ENCODE assay signal across 8 cellular contexts in the genomic region with DNA sequence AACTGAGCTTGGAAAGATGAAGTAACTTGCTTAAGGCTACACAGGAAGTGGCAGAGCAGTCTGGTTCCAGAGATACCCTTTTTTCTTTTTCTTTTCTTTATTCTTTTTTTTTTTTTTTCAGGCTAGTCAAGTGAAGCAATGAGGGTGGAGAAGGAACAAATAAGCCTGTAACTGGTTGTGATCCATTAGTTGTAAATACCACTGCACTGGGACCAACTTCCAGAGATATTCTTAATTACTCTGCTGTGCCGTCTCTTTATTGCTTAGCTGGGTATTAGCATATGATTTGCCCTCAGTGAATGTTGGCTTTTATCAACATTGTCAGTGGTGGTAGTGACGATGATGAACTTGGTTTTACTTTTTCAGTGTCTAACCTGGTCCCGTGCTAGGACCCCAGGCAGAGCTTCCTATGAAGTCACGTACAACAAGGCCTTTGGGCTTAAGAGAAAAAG. TPM values are rescaled to one million over a fixed set of nuclear protein-coding genes. Genes with fewer than 3 reads are reported as not detected.
DNase-seq lines count a peak whose midpoint lies in the region; ATAC-seq and TF ChIP-seq lines count a peak whose summit lies in the region.

No MANE protein-coding gene starts in this region.

- H3K4ac ChIP-seq in mesenchymal stem cell (ENCODE audit: low read depth in 1 of 2, low read length in 2 of 2) = no peak overlapping the region

- H3K27ac Mint-ChIP-seq in activated T-helper 1 cell treated with anti-CD3 and anti-CD28 coated beads, Interleukin-12 subunit alpha, Interleukin-12 subunit beta, Interleukin-2, Interleukin-4 antibody, amounts not matched to agents 30 ng/mL and 10 ng/mL and 1 ng/mL, durations not matched to agents 14 hours and 24 hours and 36 hours = peak overlapping the region; percentile 80

- H2AK5ac ChIP-seq in mesenchymal stem cell (ENCODE audit: low read length, severe bottlenecking) = peak overlapping the region; percentile 8

- no peaks in the 10 kb centered on the region for H3K36me3 ChIP-seq in cardiac muscle cell
- no peaks in the 10 kb centered on the region for H3K36me3 ChIP-seq in mesenchymal stem cell (ENCODE audit: control insufficient read depth in 1 of 2, insufficient read depth in 2 of 2, low read depth in 1 of 2, low read length in 2 of 2)

- H3K4me3 ChIP-seq in cardiac muscle cell (no peak overlapping the region), mesenchymal stem cell (ENCODE audit: insufficient read depth in 1 of 2, low read depth in 1 of 2, low read length in 2 of 2) (no peak overlapping the region)

- H3K14ac ChIP-seq in mesenchymal stem cell (ENCODE audit: low read length in 2 of 2) = no peak overlapping the region

- peaks cover 22% of the 10 kb centered on the region for H3K36me3 Mint-ChIP-seq in activated T-helper 1 cell treated with anti-CD3 and anti-CD28 coated beads, Interleukin-12 subunit alpha, Interleukin-12 subunit beta, Interleukin-2, Interleukin-4 antibody, amounts not matched to agents 30 ng/mL and 10 ng/mL and 1 ng/mL, durations not matched to agents 14 hours and 24 hours and 36 hours (ENCODE audit: low read depth)

- H2BK120ac ChIP-seq in mesenchymal stem cell (ENCODE audit: low read depth, low read length) = no peak overlapping the region

- intact Hi-C loops in Right ventricle myocardium inferior (cut with DNase I) = no loop called here
- intact Hi-C loops in activated T-helper 1 cell treated with anti-CD3 and anti-CD28 coated beads, Interleukin-12 subunit alpha, Interleukin-12 subunit beta, Interleukin-2, Interleukin-4 antibody, amounts not matched to agents 30 ng/mL and 10 ng/mL and 1 ng/mL, durations not matched to agents 14 hours and 24 hours and 36 hours (cut with micrococcal nuclease) = loop anchor here (1.0 kb wide), 1 partner anchor 133 kb away; no protein-coding TSS in a partner anchor

- H3K9me3 ChIP-seq in cardiac muscle cell (ENCODE audit: low read depth) (no peaks in the 10 kb centered on the region), mesenchymal stem cell (ENCODE audit: control insufficient read depth, low read length) (no peaks in the 10 kb centered on the region)

- H2AFZ ChIP-seq in mesenchymal stem cell (ENCODE audit: low read depth, low read length) = no peak overlapping the region

- H2BK15ac ChIP-seq in mesenchymal stem cell (ENCODE audit: low read depth, poor library complexity, severe bottlenecking) = no peak overlapping the region

- peaks cover 3% of the 10 kb centered on the region for H3K79me1 ChIP-seq in mesenchymal stem cell (replicated peaks; ENCODE audit: low read length, poor library complexity, severe bottlenecking)

- H2BK5ac ChIP-seq in mesenchymal stem cell (ENCODE audit: low read depth, low read length, poor library complexity, severe bottlenecking) = no peak overlapping the region

- H3K27me3 ChIP-seq in cardiac muscle cell (no peaks in the 10 kb centered on the region), mesenchymal stem cell (ENCODE audit: control insufficient read depth in 1 of 2, insufficient read depth in 1 of 2, low read length in 2 of 2) (no peaks in the 10 kb centered on the region)

- H3K4me1 ChIP-seq in cardiac muscle cell (ENCODE audit: low read depth) = peaks cover 20% of the 10 kb centered on the region
- peaks cover 2% of the 10 kb centered on the region for H3K4me1 ChIP-seq in mesenchymal stem cell (ENCODE audit: control insufficient read depth, insufficient read depth, low read depth, low read length)

- H3K27ac ChIP-seq in cardiac muscle cell (peak overlapping the region; percentile 82), mesenchymal stem cell (ENCODE audit: low read length, poor library complexity, severe bottlenecking) (peak overlapping the region; percentile 62)

- H3K9ac ChIP-seq in mesenchymal stem cell (ENCODE audit: low read length) = peak overlapping the region; percentile 23

- H3K4me3 Mint-ChIP-seq in activated T-helper 1 cell treated with anti-CD3 and anti-CD28 coated beads, Interleukin-12 subunit alpha, Interleukin-12 subunit beta, Interleukin-2, Interleukin-4 antibody, amounts not matched to agents 30 ng/mL and 10 ng/mL and 1 ng/mL, durations not matched to agents 14 hours and 24 hours and 36 hours = peak overlapping the region; percentile 77

- 74% methylated on average over 3 of the region's 4 CpGs for WGBS in mesenchymal stem cell

- no peaks in the 10 kb centered on the region for H3K9me3 Mint-ChIP-seq in activated T-helper 1 cell treated with anti-CD3 and anti-CD28 coated beads, Interleukin-12 subunit alpha, Interleukin-12 subunit beta, Interleukin-2, Interleukin-4 antibody, amounts not matched to agents 30 ng/mL and 10 ng/mL and 1 ng/mL, durations not matched to agents 14 hours and 24 hours and 36 hours

- H3K23ac ChIP-seq in mesenchymal stem cell (ENCODE audit: low read length in 2 of 2) = no peak overlapping the region

- H4K8ac ChIP-seq in mesenchymal stem cell (ENCODE audit: low read length) = no peak overlapping the region

- H3K4me2 ChIP-seq in mesenchymal stem cell (ENCODE audit: low read length, poor library complexity, severe bottlenecking) = no peak overlapping the region

- H4K91ac ChIP-seq in mesenchymal stem cell (ENCODE audit: low read length) = no peak overlapping the region

- H3K27me3 Mint-ChIP-seq in activated T-helper 1 cell treated with anti-CD3 and anti-CD28 coated beads, Interleukin-12 subunit alpha, Interleukin-12 subunit beta, Interleukin-2, Interleukin-4 antibody, amounts not matched to agents 30 ng/mL and 10 ng/mL and 1 ng/mL, durations not matched to agents 14 hours and 24 hours and 36 hours (ENCODE audit: insufficient read depth) = no peaks in the 10 kb centered on the region

- DNase-seq in cardiac muscle cell (ENCODE audit: low read depth in 1 of 2, low spot score in 1 of 2) = no peak
- DNase-seq in Right ventricle myocardium inferior (ENCODE audit: missing footprints) = no peak
- no peak for DNase-seq in activated T-helper 1 cell treated with anti-CD3 and anti-CD28 coated beads, Interleukin-12 subunit alpha, Interleukin-12 subunit beta, Interleukin-2, Interleukin-4 antibody, amounts not matched to agents 30 ng/mL and 10 ng/mL and 1 ng/mL, durations not matched to agents 14 hours and 24 hours and 36 hours (ENCODE audit: low spot score)
- no peak for DNase-seq in mesenchymal stem cell
- DNase-seq in SW 1271 (lab: John Stamatoyannopoulos, UW) = no peak
- no peak for DNase-seq in epidermal melanocyte (ENCODE audit: insufficient read length, low spot score)

- peak overlapping the region in 1 of 2 experiments; percentile 77 for H2BK12ac ChIP-seq in mesenchymal stem cell (ENCODE audit: low read length in 2 of 2)

- ATAC-seq in Right ventricle myocardium inferior = no peak
- ATAC-seq in GM19328 (IDR thresholded peaks at IDR 0.05; ENCODE audit: unreplicated experiment) = no peak
- ATAC-seq in HG02885 (IDR thresholded peaks at IDR 0.05; ENCODE audit: poor library complexity, unreplicated experiment) = no peak

- H3K4me1 Mint-ChIP-seq in activated T-helper 1 cell treated with anti-CD3 and anti-CD28 coated beads, Interleukin-12 subunit alpha, Interleukin-12 subunit beta, Interleukin-2, Interleukin-4 antibody, amounts not matched to agents 30 ng/mL and 10 ng/mL and 1 ng/mL, durations not matched to agents 14 hours and 24 hours and 36 hours (ENCODE audit: low read depth) = peaks cover 77% of the 10 kb centered on the region

- H3K18ac ChIP-seq in mesenchymal stem cell (ENCODE audit: low read depth in 1 of 2, low read length in 2 of 2) = peak overlapping the region in 1 of 2 experiments; percentile 40

- no peak for TF ChIP-seq CTCF in cardiac muscle cell (IDR thresholded peaks at IDR 0.05; ENCODE audit: low read depth, low read length)

RNA-seq across cellular contexts. Expression of gene LNPEP, which starts 26.7 kb away (rescaled TPM):
- 22.7 and 41.0 TPM in 2 replicates for total RNA-seq in cardiac muscle cell
- polyA plus RNA-seq in cardiac muscle cell = 11.2 and 17.6 TPM in 2 replicates
- 49.6 TPM for total RNA-seq in Right ventricle myocardium inferior
- total RNA-seq in activated T-helper 1 cell treated with anti-CD3 and anti-CD28 coated beads, Interleukin-12 subunit alpha, Interleukin-12 subunit beta, Interleukin-2, Interleukin-4 antibody, amounts not matched to agents 30 ng/mL and 10 ng/mL and 1 ng/mL, durations not matched to agents 14 hours and 24 hours and 36 hours = 37.7 and 40.7 TPM in 2 replicates
- polyA plus RNA-seq in mesenchymal stem cell (2013, experiment 1 of 2) = 10.2 TPM
- 10.3 TPM for polyA plus RNA-seq in mesenchymal stem cell (2013, experiment 2 of 2)
